ENCODE assay signal across 11 cellular contexts in genomic region chr11:32792111-32792947, GRCh38. TPM values are rescaled to one million over a fixed set of nuclear protein-coding genes. Genes with fewer than 3 reads are reported as not detected.
DNase-seq lines count a peak whose midpoint lies in the region; ATAC-seq lines count a peak whose summit lies in the region.
"Had no signal": no experiment of that assay in that cellular context is flagged by ENCODE, and none has a peak within 500 bp of the region (broad histone marks: within the 10 kb centered on the region; RNA-seq: fewer than 3 reads in every experiment).

No MANE protein-coding gene starts in this region.

- no peak overlapping the region for H4K8ac ChIP-seq in mesendoderm (ENCODE audit: low read depth, low read length)

- H3K79me2 ChIP-seq in mesendoderm (ENCODE audit: control insufficient read depth, insufficient read depth, low read length) = no peaks in the 10 kb centered on the region

- in situ Hi-C loops in ACHN (cut with HindIII; ENCODE audit: low pct_ligation_motif_present, low pct_unique_long_range_greater_than_20kb, low sequenced_read_pairs) = no loop called here

- H3K9me3 ChIP-seq in iPS-20b (ENCODE audit: insufficient read depth, low read depth, low read length) = no peaks in the 10 kb centered on the region
- H3K9me3 ChIP-seq: neutrophil had no signal

- no peak overlapping the region for H2BK15ac ChIP-seq in mesendoderm (replicated peaks; ENCODE audit: low read depth)

- H2BK120ac ChIP-seq in mesendoderm (ENCODE audit: low read depth, low read length) = no peak overlapping the region

- no peak overlapping the region for H2BK5ac ChIP-seq in mesendoderm (ENCODE audit: low read length)

- H3K23ac ChIP-seq in mesendoderm (ENCODE audit: low read length) = no peak overlapping the region

- DNase-seq in ACHN = peak; percentile 4
- DNase-seq in LoVo (ENCODE audit: low spot score) = peak; percentile 5
- no peak for DNase-seq in NCI-H1417 treated with DMSO at 0.1 percent for 48 hours (lab: John Stamatoyannopoulos, UW)
- DNase-seq in NCI-H69 (lab: John Stamatoyannopoulos, UW) = no peak
- no peak for DNase-seq in mesendoderm
- no peak for DNase-seq in HuH-7 (ENCODE audit: low spot score)

- no peaks in the 10 kb centered on the region for H3K79me1 ChIP-seq in mesendoderm (ENCODE audit: low read length)

- H3K18ac ChIP-seq in mesendoderm (ENCODE audit: low read length) = no peak overlapping the region

- H3K27me3 ChIP-seq in iPS-20b (ENCODE audit: insufficient read depth, low read length) = no peaks in the 10 kb centered on the region; the same call in 1 of the 2 replicates
- no peaks in the 10 kb centered on the region for H3K27me3 ChIP-seq in mesendoderm (ENCODE audit: insufficient read depth, low read length, poor library complexity)
- H3K27me3 ChIP-seq: neutrophil had no signal

- H2AK5ac ChIP-seq in mesendoderm (ENCODE audit: low read length) = no peak overlapping the region

- no peak overlapping the region for H3K4ac ChIP-seq in mesendoderm (ENCODE audit: low read depth, low read length)

- H3K27ac ChIP-seq in iPS-20b (ENCODE audit: low read length) (no peak overlapping the region), mesendoderm (ENCODE audit: low read depth, low read length) (no peak overlapping the region)
- H3K27ac ChIP-seq: HL-60, neutrophil had no signal

- H3K4me3 ChIP-seq in iPS-20b (ENCODE audit: low read length) (peak overlapping the region; percentile 56), mesendoderm (ENCODE audit: low read length) (no peak overlapping the region)

- H3K56ac ChIP-seq in mesendoderm (ENCODE audit: low read length) = no peak overlapping the region

- WGBS in mesendoderm (ENCODE audit: extremely low coverage, insufficient coverage, low lambda C conversion rate) = no CpG with 5 or more reads among the region's 6 CpGs

- ATAC-seq in GM21717 (IDR thresholded peaks at IDR 0.05; ENCODE audit: unreplicated experiment) = peak; percentile 32

- H3K36me3 ChIP-seq in iPS-20b (ENCODE audit: insufficient read depth, low read depth, low read length) (no peaks in the 10 kb centered on the region), mesendoderm (ENCODE audit: control insufficient read depth, insufficient read depth, low read length) (no peaks in the 10 kb centered on the region)
- H3K36me3 ChIP-seq: neutrophil had no signal

- no peak overlapping the region for H3K4me2 ChIP-seq in mesendoderm (ENCODE audit: low read length)

- no peak overlapping the region for H4K5ac ChIP-seq in mesendoderm (ENCODE audit: low read length)

- H3K9ac ChIP-seq in iPS-20b (ENCODE audit: low read depth, low read length) = no peak overlapping the region
- H3K9ac ChIP-seq in mesendoderm (ENCODE audit: low read length) = no peak overlapping the region

- H3K4me1 ChIP-seq in iPS-20b (ENCODE audit: insufficient read depth, low read length) (no peaks in the 10 kb centered on the region), mesendoderm (ENCODE audit: control insufficient read depth, low read depth, low read length) (no peaks in the 10 kb centered on the region)

RNA-seq across cellular contexts. Expression of gene CCDC73, which starts 2.1 kb away (rescaled TPM):
- polyA plus RNA-seq in mesendoderm (2013, experiment 1 of 2) = 0.03 TPM
- 0.06 TPM for polyA plus RNA-seq in mesendoderm (2013, experiment 2 of 2)
- polyA plus RNA-seq: BJ had no signal

RNA-seq across cellular contexts. Expression of gene PRRG4, which starts 37.4 kb away (rescaled TPM):
- polyA plus RNA-seq in mesendoderm (2013, experiment 1 of 2) = 0.35 TPM
- polyA plus RNA-seq in mesendoderm (2013, experiment 2 of 2) = 0.42 TPM
- polyA plus RNA-seq: BJ had no signal

Comparison
In these comparisons a context has a peak if more than half of its experiments do, and no peak if none do; other contexts are left out.
1. DNase-seq: peak in ACHN (single experiment) and LoVo (single experiment); none in NCI-H1417 treated with DMSO at 0.1 percent for 48 hours (single experiment), NCI-H69 (single experiment), mesendoderm (single experiment) and HuH-7 (single experiment).